19 cellular contexts compared by ENCODE assay signal in the genomic region with DNA sequence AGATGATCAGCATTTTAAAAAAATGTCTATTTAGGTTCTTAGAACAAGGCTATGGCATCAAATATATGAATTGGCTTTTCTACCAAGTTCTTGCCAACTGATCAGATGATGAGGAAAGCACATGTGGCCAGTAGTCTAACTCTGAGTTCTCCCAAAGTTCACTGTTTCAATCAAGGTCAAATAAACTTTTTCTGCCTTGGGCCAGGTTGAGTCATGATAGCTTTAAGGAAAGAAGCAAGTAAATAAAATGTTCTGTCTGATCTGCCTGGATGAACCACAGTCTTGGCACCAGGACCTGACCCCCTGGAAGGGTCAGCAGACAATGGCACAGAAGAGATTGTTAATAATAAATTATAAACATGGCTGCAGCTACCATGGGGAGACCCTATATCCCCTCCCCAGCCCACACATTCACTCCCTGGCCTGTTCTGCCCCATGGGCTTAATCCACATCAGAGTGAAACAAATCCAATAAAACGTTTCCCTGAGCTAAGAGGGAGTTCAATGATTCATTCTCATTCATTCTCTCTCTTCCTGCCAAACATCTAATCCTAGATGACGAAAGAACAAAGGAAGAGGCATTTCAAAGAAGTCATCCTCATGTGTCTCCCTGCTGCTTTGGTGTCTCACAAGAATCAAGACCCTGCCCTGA.
DNase-seq lines count a peak whose midpoint lies in the region; ATAC-seq and TF ChIP-seq lines count a peak whose summit lies in the region.
"Had no signal": no experiment of that assay in that cellular context is flagged by ENCODE, and none has a peak within 500 bp of the region (broad histone marks: within the 10 kb centered on the region; RNA-seq: fewer than 3 reads in every experiment).

No MANE protein-coding gene starts in this region.

- H3K36me3 ChIP-seq in OCI-LY3 (replicated peaks; ENCODE audit: low read depth, low read length) (peaks cover 18% of the 10 kb centered on the region), gastroesophageal sphincter (no peaks in the 10 kb centered on the region)
- H3K36me3 ChIP-seq: cardiac muscle cell, HAP-1 had no signal

- H3K9me3 Mint-ChIP-seq in activated naive CD8-positive, alpha-beta T cell treated with anti-CD3 and anti-CD28 coated beads for 36 hours: peaks cover 2% of the 10 kb centered on the region
- H3K9me3 Mint-ChIP-seq: activated T-helper 1 cell treated with anti-CD3 and anti-CD28 coated beads, Interleukin-12 subunit alpha, Interleukin-12 subunit beta, Interleukin-2, Interleukin-4 antibody, amounts not matched to agents 30 ng/mL and 10 ng/mL and 1 ng/mL, durations not matched to agents 14 hours and 24 hours and 36 hours had no signal

- DNase-seq in choroid plexus epithelial cell (ENCODE audit: low read depth): peak; percentile 11
- peak; percentile 54 for DNase-seq in stromal cell of bone marrow (ENCODE audit: low read depth)
- no peak for DNase-seq in cortex of kidney (lab: John Stamatoyannopoulos, UW)
- DNase-seq in activated CD4-positive, alpha-beta T cell treated with anti-CD3 and anti-CD28 coated beads for 1 hour: no peak
- DNase-seq in activated naive CD8-positive, alpha-beta T cell treated with anti-CD3 and anti-CD28 coated beads for 36 hours: no peak
- DNase-seq in stimulated activated naive CD4-positive, alpha-beta T cell (lab: John Stamatoyannopoulos, UW): no peak
- DNase-seq: DND-41, dorsolateral prefrontal cortex, left colon, midbrain, NCI-H1436, testis had no signal

- H3K4me3 Mint-ChIP-seq in activated naive CD8-positive, alpha-beta T cell treated with anti-CD3 and anti-CD28 coated beads for 36 hours: no peak overlapping the region
- H3K4me3 Mint-ChIP-seq: activated T-helper 1 cell treated with anti-CD3 and anti-CD28 coated beads, Interleukin-12 subunit alpha, Interleukin-12 subunit beta, Interleukin-2, Interleukin-4 antibody, amounts not matched to agents 30 ng/mL and 10 ng/mL and 1 ng/mL, durations not matched to agents 14 hours and 24 hours and 36 hours had no signal

- H3K36me3 Mint-ChIP-seq in activated naive CD8-positive, alpha-beta T cell treated with anti-CD3 and anti-CD28 coated beads for 36 hours: no peaks in the 10 kb centered on the region

- no peak for TF ChIP-seq POLR2A in gastroesophageal sphincter (IDR thresholded peaks at IDR 0.05)

- TF ChIP-seq CTCF in OCI-LY3 (IDR thresholded peaks at IDR 0.05; ENCODE audit: low read depth, low read length) (no peak), choroid plexus epithelial cell (conservative IDR thresholded peaks at IDR 0.05; ENCODE audit: low read depth, low read length) (no peak), gastroesophageal sphincter (IDR thresholded peaks at IDR 0.05) (no peak)

- H3K27me3 Mint-ChIP-seq in activated naive CD8-positive, alpha-beta T cell treated with anti-CD3 and anti-CD28 coated beads for 36 hours: peaks cover 12% of the 10 kb centered on the region

- H3K4me2 ChIP-seq in OCI-LY3 (ENCODE audit: low read length): peak overlapping the region; percentile 51

- no peaks in the 10 kb centered on the region for H3K79me2 ChIP-seq in OCI-LY3 (ENCODE audit: low read length)

- H4K20me1 ChIP-seq in OCI-LY3 (ENCODE audit: insufficient read depth, low read length): no peaks in the 10 kb centered on the region

- 0 out of 2 replicates have a peak overlapping the region, but pooled peaks have one; percentile 5 for H2AFZ ChIP-seq in OCI-LY3 (ENCODE audit: low read depth, low read length)

- WGBS in gastroesophageal sphincter (ENCODE audit: low coverage in 1 of 2), 2 donors: 28 to 37% methylated on average over 2 of the region's 2 CpGs

- H3K4me3 ChIP-seq in OCI-LY3 (ENCODE audit: low read length) (peak overlapping the region; percentile 14; the same call in 1 of the 2 replicates), choroid plexus epithelial cell (ENCODE audit: low read depth, low read length) (no peak overlapping the region), gastroesophageal sphincter (no peak overlapping the region)
- H3K4me3 ChIP-seq: cardiac muscle cell, dorsolateral prefrontal cortex, HAP-1, SK-N-MC, testis had no signal

- H3K27me3 ChIP-seq in OCI-LY3 (ENCODE audit: low read depth, low read length) (no peaks in the 10 kb centered on the region), gastroesophageal sphincter (no peaks in the 10 kb centered on the region)
- H3K27me3 ChIP-seq: cardiac muscle cell, testis had no signal

- peak; percentile 50 for ATAC-seq in gastroesophageal sphincter
- ATAC-seq: activated CD4-positive, CD25-positive, alpha-beta regulatory T cell treated with anti-CD3 and anti-CD28 coated beads, Interleukin-2, amount 50 U/mL, for 24 hours; left colon had no signal

- no peak overlapping the region for H3K27ac Mint-ChIP-seq in activated naive CD8-positive, alpha-beta T cell treated with anti-CD3 and anti-CD28 coated beads for 36 hours
- H3K27ac Mint-ChIP-seq: activated T-helper 1 cell treated with anti-CD3 and anti-CD28 coated beads, Interleukin-12 subunit alpha, Interleukin-12 subunit beta, Interleukin-2, Interleukin-4 antibody, amounts not matched to agents 30 ng/mL and 10 ng/mL and 1 ng/mL, durations not matched to agents 14 hours and 24 hours and 36 hours had no signal

- H3K9ac ChIP-seq in OCI-LY3 (ENCODE audit: low read length): no peak overlapping the region; the same call in 1 of the 2 replicates

- H3K27ac ChIP-seq in OCI-LY3 (ENCODE audit: low read length) (peak overlapping the region; percentile 60), gastroesophageal sphincter (no peak overlapping the region)
- H3K27ac ChIP-seq: cardiac muscle cell, dorsolateral prefrontal cortex, SK-N-MC, testis had no signal

- no peak for TF ChIP-seq EP300 in gastroesophageal sphincter (IDR thresholded peaks at IDR 0.05)

- H3K9me3 ChIP-seq in OCI-LY3 (ENCODE audit: insufficient read depth, low read length) (peaks cover 9% of the 10 kb centered on the region), gastroesophageal sphincter (peaks cover 0 to 5% (median 0%) of the 10 kb centered on the region in 3 donors)
- H3K9me3 ChIP-seq: HAP-1, testis had no signal

- H3K4me1 ChIP-seq in OCI-LY3 (ENCODE audit: low read length): peaks cover 22% of the 10 kb centered on the region
- no peaks in the 10 kb centered on the region for H3K4me1 ChIP-seq in gastroesophageal sphincter
- H3K4me1 ChIP-seq: HAP-1, testis had no signal

- no peaks in the 10 kb centered on the region for H3K4me1 Mint-ChIP-seq in activated naive CD8-positive, alpha-beta T cell treated with anti-CD3 and anti-CD28 coated beads for 36 hours

Comparison
In these comparisons a context has a peak if more than half of its experiments do, and no peak if none do; other contexts are left out.
1. DNase-seq: peak in choroid plexus epithelial cell (single experiment) and stromal cell of bone marrow (single experiment); none in cortex of kidney (single experiment), activated CD4-positive, alpha-beta T cell treated with anti-CD3 and anti-CD28 coated beads for 1 hour (single experiment), activated naive CD8-positive, alpha-beta T cell treated with anti-CD3 and anti-CD28 coated beads for 36 hours (single experiment) and stimulated activated naive CD4-positive, alpha-beta T cell (0 of 6).